Comparison of ENCODE assay signal across 2 cellular contexts in the genomic region with DNA sequence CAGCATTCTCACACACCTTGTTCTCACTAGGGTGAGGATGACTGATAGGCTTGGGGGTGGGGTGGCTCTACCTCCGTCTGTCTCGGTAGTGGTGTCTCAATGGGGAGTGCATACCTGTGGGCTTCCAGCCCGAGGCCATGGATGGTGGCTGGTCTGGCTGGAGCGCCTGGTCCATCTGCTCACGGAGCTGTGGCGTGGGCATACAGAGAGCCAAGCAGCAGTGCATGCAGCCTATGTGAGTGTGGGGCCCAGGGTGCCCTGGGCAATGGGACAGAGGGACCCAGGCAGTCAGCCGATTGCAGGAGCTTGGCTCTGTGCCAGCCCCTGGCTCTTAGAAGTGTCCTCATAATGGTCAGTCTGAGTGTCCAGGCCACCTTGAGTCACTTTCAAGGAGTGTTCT. TPM values are rescaled to one million over a fixed set of nuclear protein-coding genes. Genes with fewer than 3 reads are reported as not detected.
"Had no signal": no experiment of that assay in that cellular context is flagged by ENCODE, and none has a peak within 500 bp of the region (broad histone marks: within the 10 kb centered on the region; RNA-seq: fewer than 3 reads in every experiment).

No MANE protein-coding gene starts in this region.

RNA-seq across cellular contexts. Expression of a gene that starts 54.9 kb away (rescaled TPM):
- total RNA-seq: activated T-helper 17 cell treated with anti-CD3 and anti-CD28 coated beads, Interleukin-2, amount 50 U/mL, for 72 hours; glomerular endothelial cell had no signal
